Comparison of ENCODE assay signal across 11 cellular contexts in genomic region chr6:42448391-42448790, GRCh38. TPM values are rescaled to one million over a fixed set of nuclear protein-coding genes. Genes with fewer than 3 reads are reported as not detected.
DNase-seq lines count a peak whose midpoint lies in the region; ATAC-seq and TF ChIP-seq lines count a peak whose summit lies in the region.
"Had no signal": no experiment of that assay in that cellular context is flagged by ENCODE, and none has a peak within 500 bp of the region (broad histone marks: within the 10 kb centered on the region; RNA-seq: fewer than 3 reads in every experiment).

No MANE protein-coding gene starts in this region.

- no peak overlapping the region for H3T11ph ChIP-seq in H9 (ENCODE audit: low read length)

- H3K27me3 ChIP-seq in BLaER1 (no peaks in the 10 kb centered on the region), H9 (ENCODE audit: insufficient read depth, low read length) (no peaks in the 10 kb centered on the region), mesenchymal stem cell (ENCODE audit: control insufficient read depth in 1 of 2, insufficient read depth in 1 of 2, low read length in 2 of 2) (no peaks in the 10 kb centered on the region)

- H3K4ac ChIP-seq in H9 (ENCODE audit: low read depth, low read length): no peak overlapping the region
- H3K4ac ChIP-seq in mesenchymal stem cell (ENCODE audit: low read depth in 1 of 2, low read length in 2 of 2): no peak overlapping the region

- no peak for TF ChIP-seq CTCF in H9 (conservative IDR thresholded peaks at IDR 0.05)

- peaks cover 13 to 19% (median 15%) of the 10 kb centered on the region in 3 experiments for H3K36me3 Mint-ChIP-seq in H9 (ENCODE audit: insufficient read depth in 1 of 3, low read depth in 3 of 3)
- H3K36me3 Mint-ChIP-seq in activated T-helper 1 cell treated with anti-CD3 and anti-CD28 coated beads, Interleukin-12 subunit alpha, Interleukin-12 subunit beta, Interleukin-2, Interleukin-4 antibody, amounts not matched to agents 30 ng/mL and 10 ng/mL and 1 ng/mL, durations not matched to agents 14 hours and 24 hours and 36 hours (ENCODE audit: low read depth): peaks cover 52% of the 10 kb centered on the region

- no peak overlapping the region for H2BK12ac ChIP-seq in H9 (ENCODE audit: insufficient read length, low read depth, low read length)
- H2BK12ac ChIP-seq in mesenchymal stem cell (ENCODE audit: low read length in 2 of 2): no peak overlapping the region

- H3K56ac ChIP-seq in H9 (ENCODE audit: insufficient read length, low read depth, low read length): no peak overlapping the region

- no peaks in the 10 kb centered on the region for H3K9me3 Mint-ChIP-seq in H9
- no peaks in the 10 kb centered on the region for H3K9me3 Mint-ChIP-seq in activated T-helper 1 cell treated with anti-CD3 and anti-CD28 coated beads, Interleukin-12 subunit alpha, Interleukin-12 subunit beta, Interleukin-2, Interleukin-4 antibody, amounts not matched to agents 30 ng/mL and 10 ng/mL and 1 ng/mL, durations not matched to agents 14 hours and 24 hours and 36 hours

- no peak overlapping the region for H2BK20ac ChIP-seq in H9 (ENCODE audit: low read depth, low read length, poor library complexity, severe bottlenecking)

- H3K9ac ChIP-seq in BLaER1 (peak overlapping the region; percentile 75), H9 (ENCODE audit: extremely low read depth, insufficient read length, low read length) (no peak overlapping the region), mesenchymal stem cell (ENCODE audit: low read length) (peak overlapping the region; percentile 89)

- no peak overlapping the region for H4K5ac ChIP-seq in H9 (ENCODE audit: insufficient read length, low read depth, low read length)

- H3K4me3 Mint-ChIP-seq in H9: peak overlapping the region in 1 of 2 experiments; percentile 99; a peak in 3 of 5 replicates
- H3K4me3 Mint-ChIP-seq in activated T-helper 1 cell treated with anti-CD3 and anti-CD28 coated beads, Interleukin-12 subunit alpha, Interleukin-12 subunit beta, Interleukin-2, Interleukin-4 antibody, amounts not matched to agents 30 ng/mL and 10 ng/mL and 1 ng/mL, durations not matched to agents 14 hours and 24 hours and 36 hours: peak overlapping the region; percentile 100

- ATAC-seq in GM19328 (IDR thresholded peaks at IDR 0.05; ENCODE audit: unreplicated experiment): no peak

- H4K8ac ChIP-seq in H9 (replicated peaks; ENCODE audit: insufficient read length, low read depth, low read length): no peak overlapping the region
- H4K8ac ChIP-seq in mesenchymal stem cell (ENCODE audit: low read length): no peak overlapping the region

- peak overlapping the region; percentile 77 for H3K4me3 ChIP-seq in BLaER1
- peak overlapping the region in 1 of 2 experiments; percentile 93 for H3K4me3 ChIP-seq in mesenchymal stem cell (ENCODE audit: insufficient read depth in 1 of 2, low read depth in 1 of 2, low read length in 2 of 2)
- H3K4me3 ChIP-seq: thoracic aorta had no signal

- H2BK15ac ChIP-seq in H9 (ENCODE audit: low read depth, low read length) (no peak overlapping the region), mesenchymal stem cell (ENCODE audit: low read depth, poor library complexity, severe bottlenecking) (no peak overlapping the region)

- H3K18ac ChIP-seq in H9 (ENCODE audit: insufficient read length, low read depth, low read length): no peak overlapping the region
- H3K18ac ChIP-seq in mesenchymal stem cell (ENCODE audit: low read depth in 1 of 2, low read length in 2 of 2): no peak overlapping the region

- intact Hi-C loops in activated T-helper 1 cell treated with anti-CD3 and anti-CD28 coated beads, Interleukin-12 subunit alpha, Interleukin-12 subunit beta, Interleukin-2, Interleukin-4 antibody, amounts not matched to agents 30 ng/mL and 10 ng/mL and 1 ng/mL, durations not matched to agents 14 hours and 24 hours and 36 hours (cut with micrococcal nuclease): no loop called here

- no CpG with 5 or more reads among the region's 5 CpGs for WGBS in H9 (ENCODE audit: extremely low coverage, insufficient read length, low lambda C conversion rate)
- 91% methylated on average over 5 of the region's 5 CpGs for WGBS in mesenchymal stem cell

- H3K4me2 ChIP-seq in BLaER1 (peak overlapping the region; percentile 84), H9 (ENCODE audit: insufficient read depth, insufficient read length, low read length) (no peak overlapping the region), mesenchymal stem cell (ENCODE audit: low read length, poor library complexity, severe bottlenecking) (no peak overlapping the region)

- H2BK120ac ChIP-seq in H9 (ENCODE audit: low read depth, low read length, poor library complexity, severe bottlenecking): no peak overlapping the region
- H2BK120ac ChIP-seq in mesenchymal stem cell (ENCODE audit: low read depth, low read length): no peak overlapping the region

- H3K79me2 ChIP-seq in H9 (ENCODE audit: insufficient read depth, low read length): peaks cover 31% of the 10 kb centered on the region

- peaks cover 60 to 66% of the 10 kb centered on the region in 2 experiments for H3K4me1 Mint-ChIP-seq in H9
- peaks cover 70% of the 10 kb centered on the region for H3K4me1 Mint-ChIP-seq in activated T-helper 1 cell treated with anti-CD3 and anti-CD28 coated beads, Interleukin-12 subunit alpha, Interleukin-12 subunit beta, Interleukin-2, Interleukin-4 antibody, amounts not matched to agents 30 ng/mL and 10 ng/mL and 1 ng/mL, durations not matched to agents 14 hours and 24 hours and 36 hours (ENCODE audit: low read depth)

- H3K23ac ChIP-seq in H9 (ENCODE audit: insufficient read length, low read depth, low read length): no peak overlapping the region
- no peak overlapping the region for H3K23ac ChIP-seq in mesenchymal stem cell (ENCODE audit: low read length in 2 of 2)

- H3K27ac Mint-ChIP-seq in H9: peak overlapping the region in 2 of 3 experiments; percentile 34 to 53; a peak in 3 of 7 replicates
- H3K27ac Mint-ChIP-seq in activated T-helper 1 cell treated with anti-CD3 and anti-CD28 coated beads, Interleukin-12 subunit alpha, Interleukin-12 subunit beta, Interleukin-2, Interleukin-4 antibody, amounts not matched to agents 30 ng/mL and 10 ng/mL and 1 ng/mL, durations not matched to agents 14 hours and 24 hours and 36 hours: peak overlapping the region; percentile 52

- H3K79me1 ChIP-seq in H9 (ENCODE audit: insufficient read depth, low read depth, low read length, poor library complexity, severe bottlenecking): peaks cover 3% of the 10 kb centered on the region
- peaks cover 26% of the 10 kb centered on the region for H3K79me1 ChIP-seq in mesenchymal stem cell (replicated peaks; ENCODE audit: low read length, poor library complexity, severe bottlenecking)

- H4K20me1 ChIP-seq in BLaER1: peaks cover 31% of the 10 kb centered on the region
- no peaks in the 10 kb centered on the region for H4K20me1 ChIP-seq in H9 (ENCODE audit: control insufficient read depth, insufficient read depth, insufficient read length)

- H2BK5ac ChIP-seq in H9 (ENCODE audit: insufficient read length, low read length) (no peak overlapping the region), mesenchymal stem cell (ENCODE audit: low read depth, low read length, poor library complexity, severe bottlenecking) (no peak overlapping the region)

- no peaks in the 10 kb centered on the region for H3K9me3 ChIP-seq in BLaER1
- H3K9me3 ChIP-seq in H9 (ENCODE audit: control insufficient read depth, low read depth, low read length): no peaks in the 10 kb centered on the region
- no peaks in the 10 kb centered on the region for H3K9me3 ChIP-seq in mesenchymal stem cell (ENCODE audit: control insufficient read depth, low read length)
- H3K9me3 ChIP-seq: thoracic aorta had no signal

- no peaks in the 10 kb centered on the region for H3K27me3 Mint-ChIP-seq in H9 (ENCODE audit: low read depth)
- no peaks in the 10 kb centered on the region for H3K27me3 Mint-ChIP-seq in activated T-helper 1 cell treated with anti-CD3 and anti-CD28 coated beads, Interleukin-12 subunit alpha, Interleukin-12 subunit beta, Interleukin-2, Interleukin-4 antibody, amounts not matched to agents 30 ng/mL and 10 ng/mL and 1 ng/mL, durations not matched to agents 14 hours and 24 hours and 36 hours (ENCODE audit: insufficient read depth)

- H3K36me3 ChIP-seq in BLaER1 (peaks cover 16% of the 10 kb centered on the region), mesenchymal stem cell (ENCODE audit: control insufficient read depth in 1 of 2, insufficient read depth in 2 of 2, low read depth in 1 of 2, low read length in 2 of 2) (peaks cover 0 to 2% of the 10 kb centered on the region in 2 experiments)
- H3K36me3 ChIP-seq: thoracic aorta had no signal

- no peak for DNase-seq in H9
- no peak for DNase-seq in activated T-helper 1 cell treated with anti-CD3 and anti-CD28 coated beads, Interleukin-12 subunit alpha, Interleukin-12 subunit beta, Interleukin-2, Interleukin-4 antibody, amounts not matched to agents 30 ng/mL and 10 ng/mL and 1 ng/mL, durations not matched to agents 14 hours and 24 hours and 36 hours (ENCODE audit: low spot score)
- no peak for DNase-seq in mesenchymal stem cell
- DNase-seq in hepatic stellate cell (ENCODE audit: low spot score): no peak
- DNase-seq in effector CD4-positive, alpha-beta T cell: no peak
- no peak for DNase-seq in stimulated activated CD4-positive, alpha-beta T cell treated with anti-CD3 and anti-CD28 coated beads, Interleukin-4, amount 100 ng/mL, for 24 hours
- DNase-seq: Calu3, caudate nucleus had no signal

- H3K23me2 ChIP-seq in H9 (ENCODE audit: insufficient read length, low read depth, low read length, poor library complexity, severe bottlenecking): peaks cover 27% of the 10 kb centered on the region

- peak overlapping the region; percentile 71 for H3K27ac ChIP-seq in BLaER1
- no peak overlapping the region for H3K27ac ChIP-seq in H9 (ENCODE audit: insufficient read length, low read depth, low read length)
- H3K27ac ChIP-seq in mesenchymal stem cell (ENCODE audit: low read length, poor library complexity, severe bottlenecking): no peak overlapping the region
- H3K27ac ChIP-seq: thoracic aorta had no signal

- peaks cover 61% of the 10 kb centered on the region for H3K4me1 ChIP-seq in BLaER1
- H3K4me1 ChIP-seq in H9 (ENCODE audit: insufficient read depth, low read length): peaks cover 12% of the 10 kb centered on the region
- peaks cover 3% of the 10 kb centered on the region for H3K4me1 ChIP-seq in mesenchymal stem cell (ENCODE audit: control insufficient read depth, insufficient read depth, low read depth, low read length)

- H2AK5ac ChIP-seq in H9 (ENCODE audit: insufficient read length, low read length) (no peak overlapping the region), mesenchymal stem cell (ENCODE audit: low read length, severe bottlenecking) (no peak overlapping the region)

- H2AFZ ChIP-seq in H9 (ENCODE audit: low read length) (no peak overlapping the region), mesenchymal stem cell (ENCODE audit: low read depth, low read length) (no peak overlapping the region)

- H4K91ac ChIP-seq in H9 (ENCODE audit: insufficient read length, low read depth, low read length) (no peak overlapping the region), mesenchymal stem cell (ENCODE audit: low read length) (no peak overlapping the region)

- H3K14ac ChIP-seq in H9 (ENCODE audit: insufficient read depth, low read length) (no peak overlapping the region), mesenchymal stem cell (ENCODE audit: low read length in 2 of 2) (no peak overlapping the region)

RNA-seq across cellular contexts. Expression of gene TRERF1, which starts 3.3 kb away (rescaled TPM):
- total RNA-seq in H9 (2021): 18.0 and 19.7 TPM in 2 replicates
- 47.9 and 48.2 TPM in 2 replicates for total RNA-seq in activated T-helper 1 cell treated with anti-CD3 and anti-CD28 coated beads, Interleukin-12 subunit alpha, Interleukin-12 subunit beta, Interleukin-2, Interleukin-4 antibody, amounts not matched to agents 30 ng/mL and 10 ng/mL and 1 ng/mL, durations not matched to agents 14 hours and 24 hours and 36 hours
- 8.3 TPM for polyA plus RNA-seq in mesenchymal stem cell (2013, experiment 1 of 2)
- polyA plus RNA-seq in mesenchymal stem cell (2013, experiment 2 of 2): 7.9 TPM
